Comparison of ENCODE assay signal across 33 cellular contexts in genomic region chr3:49871536-49872157, GRCh38. TPM values are rescaled to one million over a fixed set of nuclear protein-coding genes. Genes with fewer than 3 reads are reported as not detected.
DNase-seq lines count a peak whose midpoint lies in the region; ATAC-seq, FAIRE-seq and TF ChIP-seq lines count a peak whose summit lies in the region.
"Had no signal": no experiment of that assay in that cellular context is flagged by ENCODE, and none has a peak within 500 bp of the region (broad histone marks: within the 10 kb centered on the region; RNA-seq: fewer than 3 reads in every experiment).

No MANE protein-coding gene starts in this region.

- no peak for ATAC-seq in T-helper 17 cell
- no peak for ATAC-seq in HG03045 (IDR thresholded peaks at IDR 0.05; ENCODE audit: unreplicated experiment)
- ATAC-seq: left lobe of liver; stimulated activated naive CD8-positive, alpha-beta T cell treated with anti-CD3 and anti-CD28 coated beads, Interleukin-15, Interleukin-2, amounts not matched to agents 100 U/mL and 50 U/mL, for 24 hours had no signal

- no peak for FAIRE-seq in keratinocyte (lab: Jason Lieb, UNC)
- FAIRE-seq: frontal cortex had no signal

- H3K4me2 ChIP-seq in keratinocyte (ENCODE audit: control insufficient read depth, extremely low read depth, insufficient read depth, low read depth, low read length) = no peak overlapping the region

- peaks cover 13% of the 10 kb centered on the region for H3K4me1 Mint-ChIP-seq in T-helper 17 cell
- H3K4me1 Mint-ChIP-seq: activated CD4-positive, alpha-beta memory T cell treated with anti-CD3 and anti-CD28 coated beads, Interleukin-2, amount 10 ng/mL, durations not matched to agents 7 days and 5 days had no signal

- H2AFZ ChIP-seq in keratinocyte (ENCODE audit: control insufficient read depth, low read length) = no peak overlapping the region

- no peaks in the 10 kb centered on the region for H3K9me3 ChIP-seq in T-helper 17 cell (ENCODE audit: control insufficient read depth, low read length, poor library complexity, severe bottlenecking)
- no peaks in the 10 kb centered on the region for H3K9me3 ChIP-seq in keratinocyte (ENCODE audit: control insufficient read depth, low read depth, low read length)
- H3K9me3 ChIP-seq: esophagus squamous epithelium, MG63, thoracic aorta had no signal

- no peak overlapping the region for H3K4me3 Mint-ChIP-seq in T-helper 17 cell
- H3K4me3 Mint-ChIP-seq: activated CD4-positive, alpha-beta memory T cell treated with anti-CD3 and anti-CD28 coated beads, Interleukin-2, amount 10 ng/mL, durations not matched to agents 7 days and 5 days; activated naive CD8-positive, alpha-beta T cell; dendritic cell treated with granulocyte-macrophage colony-stimulating factor and Interleukin-4, amounts not matched to agents 40 ng/mL and 50 ng/mL, for 4 days; immature natural killer cell; T-helper 1 cell treated with Interleukin-12 subunit alpha and Interleukin-12 subunit beta and Interleukin-4 antibody, amounts not matched to agents 30 μg/mL and 1 μg/mL, for 36 hours had no signal

- peaks cover 32% of the 10 kb centered on the region for H3K27me3 Mint-ChIP-seq in T-helper 17 cell

- H3K27me3 ChIP-seq in keratinocyte (ENCODE audit: control insufficient read depth, extremely low read depth, insufficient read depth, low read length) = peaks cover 64% of the 10 kb centered on the region
- H3K27me3 ChIP-seq: MG63 had no signal

- no peaks in the 10 kb centered on the region for H3K36me3 Mint-ChIP-seq in T-helper 17 cell (ENCODE audit: low read depth)
- H3K36me3 Mint-ChIP-seq: activated naive CD8-positive, alpha-beta T cell; immature natural killer cell had no signal

- peak overlapping the region; percentile 74 for H3K27ac Mint-ChIP-seq in T-helper 17 cell
- H3K27ac Mint-ChIP-seq: activated CD4-positive, alpha-beta memory T cell treated with anti-CD3 and anti-CD28 coated beads, Interleukin-2, amount 10 ng/mL, durations not matched to agents 7 days and 5 days; activated naive CD8-positive, alpha-beta T cell; dendritic cell treated with granulocyte-macrophage colony-stimulating factor and Interleukin-4, amounts not matched to agents 40 ng/mL and 50 ng/mL, for 4 days; immature natural killer cell; T-helper 1 cell treated with Interleukin-12 subunit alpha and Interleukin-12 subunit beta and Interleukin-4 antibody, amounts not matched to agents 30 μg/mL and 1 μg/mL, for 36 hours had no signal

- intact Hi-C loops in posterior cingulate gyrus (cut with DNase I) = no loop called here

- H3K36me3 ChIP-seq in keratinocyte (ENCODE audit: control insufficient read depth in 2 of 2, extremely low read depth in 1 of 2, insufficient read depth in 2 of 2, low read length in 2 of 2) = no peaks in the 10 kb centered on the region
- H3K36me3 ChIP-seq: cardiac muscle cell, esophagus squamous epithelium, MG63, thoracic aorta had no signal

- dilution Hi-C loops in keratinocyte (cut with MboI; ENCODE audit: extremely low pct_ligation_motif_present, low sequenced_read_pairs) = loop anchor here (25.0 kb wide), 2 partner anchors 91 to 134 kb away; no protein-coding TSS in a partner anchor

- no peak overlapping the region for H3K27ac ChIP-seq in keratinocyte (ENCODE audit: control insufficient read depth, insufficient read depth, low read length)
- H3K27ac ChIP-seq: cardiac muscle cell, esophagus squamous epithelium, thoracic aorta had no signal

- peaks cover 4% of the 10 kb centered on the region for H4K20me1 ChIP-seq in keratinocyte (ENCODE audit: control insufficient read depth, extremely low read depth, insufficient read depth, low read length)

- no peak for TF ChIP-seq CTCF in keratinocyte (optimal IDR thresholded peaks at IDR 0.05 in 1 of 3, IDR thresholded peaks at IDR 0.05 in 1 of 3, conservative IDR thresholded peaks at IDR 0.05 in 1 of 3; ENCODE audit: extremely low read depth in 1 of 3, insufficient read depth in 2 of 3, low read length in 3 of 3)

- H3K4me3 ChIP-seq in keratinocyte (ENCODE audit: control insufficient read depth in 2 of 3, extremely low read depth in 1 of 3, insufficient read depth in 2 of 3, low read depth in 1 of 3, low read length in 3 of 3) = no peak overlapping the region
- H3K4me3 ChIP-seq: cardiac muscle cell, esophagus squamous epithelium, MG63, thoracic aorta had no signal

- H3K4me1 ChIP-seq in keratinocyte (ENCODE audit: control insufficient read depth, extremely low read depth, insufficient read depth, low read length) = no peaks in the 10 kb centered on the region

- DNase-seq in EH (ENCODE audit: low read depth) = peak; percentile 8
- DNase-seq in T-helper 17 cell = no peak
- peak; percentile 45 for DNase-seq in keratinocyte (ENCODE audit: low read depth, low spot score)
- DNase-seq in posterior cingulate gyrus = peak in 6 of 10 donors; percentile 38 to 92 (median 60)
- DNase-seq in NCI-H446 (lab: John Stamatoyannopoulos, UW) = no peak
- no peak for DNase-seq in T-helper 1 cell
- DNase-seq: activated CD4-positive, alpha-beta memory T cell treated with anti-CD3 and anti-CD28 coated beads, Interleukin-2, amount 10 ng/mL, durations not matched to agents 7 days and 5 days; activated CD4-positive, CD25-positive, alpha-beta regulatory T cell treated with anti-CD3 and anti-CD28 coated beads, Interleukin-2, amount 50 U/mL, for 72 hours; aorta; DMS79 treated with DMSO at 0.1 percent for 48 hours; esophagus squamous epithelium; hippocampal formation; immature natural killer cell; KBM-7; mesenchymal stem cell; MG63; NCI-H1417; NCI-H2081; NCI-H226; NCI-H748 treated with DMSO at 0.1 percent for 48 hours; RPMI8226; stimulated activated naive CD8-positive, alpha-beta T cell treated with anti-CD3 and anti-CD28 coated beads, Interleukin-15, Interleukin-2, amounts not matched to agents 100 U/mL and 50 U/mL, for 24 hours had no signal

- no peak overlapping the region for H3K9ac ChIP-seq in keratinocyte (ENCODE audit: control insufficient read depth, extremely low read depth, insufficient read depth, low read length)

- H3K79me2 ChIP-seq in keratinocyte (ENCODE audit: control insufficient read depth, insufficient read depth, low read length) = no peaks in the 10 kb centered on the region

- H3K9me1 ChIP-seq in keratinocyte (ENCODE audit: control insufficient read depth, extremely low read depth, insufficient read depth, low read length) = no peaks in the 10 kb centered on the region

RNA-seq across cellular contexts. Expression of gene CAMKV, which starts 1.9 kb away (rescaled TPM):
- total RNA-seq in T-helper 17 cell = under 1 TPM; 0.47 to 0.89 TPM
- not detected in 3 replicates for polyA plus RNA-seq in keratinocyte
- not detected for polyA plus RNA-seq in keratinocyte (2011; ENCODE audit: low read depth)
- polyA plus RNA-seq in keratinocyte (2011; cell fraction: cytosol; rRNA removed) = not detected in 2 replicates
- polyA plus RNA-seq in keratinocyte (2011; cell fraction: nucleus; rRNA removed) = 0.10 and 0.12 TPM in 2 replicates
- polyA plus RNA-seq in keratinocyte (2012; ENCODE audit: low replicate concordance) = not detected in 2 replicates
- 0.36 TPM in 1 of 3 replicates, not detected in the others for polyA minus RNA-seq in keratinocyte
- polyA minus RNA-seq in keratinocyte (2011; cell fraction: cytosol; rRNA and poly(A)+ RNA removed) = not detected
- polyA minus RNA-seq in keratinocyte (2011; cell fraction: nucleus; rRNA and poly(A)+ RNA removed) = not detected in 2 replicates
- total RNA-seq: activated CD4-positive, alpha-beta memory T cell treated with anti-CD3 and anti-CD28 coated beads, Interleukin-2, amount 10 ng/mL, durations not matched to agents 7 days and 5 days; aorta; left lobe of liver; skeletal muscle tissue; thoracic aorta had no signal
- polyA plus RNA-seq: aorta, BJ, cardiac muscle cell, immature natural killer cell had no signal

RNA-seq across cellular contexts. Expression of gene TRAIP, which starts 15.3 kb away (rescaled TPM):
- 1 to 10 TPM; 4.8 to 5.5 TPM for total RNA-seq in T-helper 17 cell
- polyA plus RNA-seq in keratinocyte = 3.7 to 5.8 TPM (median 5.8 TPM) in 3 replicates
- polyA plus RNA-seq in keratinocyte (2011; ENCODE audit: low read depth) = 0.76 TPM
- polyA plus RNA-seq in keratinocyte (2011; cell fraction: cytosol; rRNA removed) = 1.9 and 2.2 TPM in 2 replicates
- 8.6 and 8.9 TPM in 2 replicates for polyA plus RNA-seq in keratinocyte (2011; cell fraction: nucleus; rRNA removed)
- 0.79 and 3.7 TPM in 2 replicates for polyA plus RNA-seq in keratinocyte (2012; ENCODE audit: low replicate concordance)
- polyA minus RNA-seq in keratinocyte = 3.6 to 7.2 TPM (median 5.9 TPM) in 3 replicates
- not detected for polyA minus RNA-seq in keratinocyte (2011; cell fraction: cytosol; rRNA and poly(A)+ RNA removed)
- 1.3 and 1.4 TPM in 2 replicates for polyA minus RNA-seq in keratinocyte (2011; cell fraction: nucleus; rRNA and poly(A)+ RNA removed)

RNA-seq across cellular contexts. Expression of gene MST1R, which starts 32.0 kb away (rescaled TPM):
- 1 to 10 TPM in 1 of 2 donors, under 1 TPM in 1; 0.63 to 1.7 TPM for total RNA-seq in T-helper 17 cell
- 106 to 161 TPM (median 110 TPM) in 3 replicates for polyA plus RNA-seq in keratinocyte
- 7.1 TPM for polyA plus RNA-seq in keratinocyte (2011; ENCODE audit: low read depth)
- polyA plus RNA-seq in keratinocyte (2011; cell fraction: cytosol; rRNA removed) = 24.6 and 29.8 TPM in 2 replicates
- polyA plus RNA-seq in keratinocyte (2011; cell fraction: nucleus; rRNA removed) = 430 and 542 TPM in 2 replicates
- polyA plus RNA-seq in keratinocyte (2012; ENCODE audit: low replicate concordance) = 61.6 and 90.8 TPM in 2 replicates
- polyA minus RNA-seq in keratinocyte = 183 to 373 TPM (median 239 TPM) in 3 replicates
- 68.5 TPM for polyA minus RNA-seq in keratinocyte (2011; cell fraction: cytosol; rRNA and poly(A)+ RNA removed)
- polyA minus RNA-seq in keratinocyte (2011; cell fraction: nucleus; rRNA and poly(A)+ RNA removed) = 226 and 227 TPM in 2 replicates
- total RNA-seq: SK-MEL-5 had no signal

RNA-seq across cellular contexts. Expression of gene UBA7, which starts 57.9 kb away (rescaled TPM):
- total RNA-seq in T-helper 17 cell = 100 to 1,000 TPM; 173 to 198 TPM
- 5.4 to 10.4 TPM (median 7.7 TPM) in 3 replicates for polyA plus RNA-seq in keratinocyte
- polyA plus RNA-seq in keratinocyte (2011; ENCODE audit: low read depth) = 0.55 TPM
- polyA plus RNA-seq in keratinocyte (2011; cell fraction: cytosol; rRNA removed) = 1.6 and 1.9 TPM in 2 replicates
- polyA plus RNA-seq in keratinocyte (2011; cell fraction: nucleus; rRNA removed) = 26.5 and 35.2 TPM in 2 replicates
- 0.82 and 9.7 TPM in 2 replicates for polyA plus RNA-seq in keratinocyte (2012; ENCODE audit: low replicate concordance)
- 13.5 to 30.4 TPM (median 13.7 TPM) in 3 replicates for polyA minus RNA-seq in keratinocyte
- 8.4 TPM for polyA minus RNA-seq in keratinocyte (2011; cell fraction: cytosol; rRNA and poly(A)+ RNA removed)
- polyA minus RNA-seq in keratinocyte (2011; cell fraction: nucleus; rRNA and poly(A)+ RNA removed) = 6.4 and 8.2 TPM in 2 replicates

RNA-seq across cellular contexts. Expression of gene MON1A, which starts 58.0 kb away (rescaled TPM):
- 1 to 10 TPM; 2.3 to 4.6 TPM for total RNA-seq in T-helper 17 cell
- polyA plus RNA-seq in keratinocyte = 10.7 to 14.9 TPM (median 14.7 TPM) in 3 replicates
- 4.0 TPM for polyA plus RNA-seq in keratinocyte (2011; ENCODE audit: low read depth)
- polyA plus RNA-seq in keratinocyte (2011; cell fraction: cytosol; rRNA removed) = 9.8 and 19.0 TPM in 2 replicates
- polyA plus RNA-seq in keratinocyte (2011; cell fraction: nucleus; rRNA removed) = 11.0 and 15.9 TPM in 2 replicates
- 8.3 and 14.7 TPM in 2 replicates for polyA plus RNA-seq in keratinocyte (2012; ENCODE audit: low replicate concordance)
- 7.8 to 23.6 TPM (median 11.8 TPM) in 3 replicates for polyA minus RNA-seq in keratinocyte
- polyA minus RNA-seq in keratinocyte (2011; cell fraction: cytosol; rRNA and poly(A)+ RNA removed) = 28.8 TPM
- polyA minus RNA-seq in keratinocyte (2011; cell fraction: nucleus; rRNA and poly(A)+ RNA removed) = 7.1 TPM in 2 replicates

Comparison
In these comparisons a context has a peak if more than half of its experiments do, and no peak if none do; other contexts are left out.
1. DNase-seq: peak in EH (single experiment), keratinocyte (single experiment) and posterior cingulate gyrus (6 of 10); none in T-helper 17 cell (0 of 3), NCI-H446 (0 of 2) and T-helper 1 cell (0 of 5).